13 cellular contexts compared by ENCODE assay signal in genomic region chr5:72325566-72326297, GRCh38. TPM values are rescaled to one million over a fixed set of nuclear protein-coding genes. Genes with fewer than 3 reads are reported as not detected.
DNase-seq lines count a peak whose midpoint lies in the region; ATAC-seq and TF ChIP-seq lines count a peak whose summit lies in the region.
"Had no signal": no experiment of that assay in that cellular context is flagged by ENCODE, and none has a peak within 500 bp of the region (broad histone marks: within the 10 kb centered on the region; RNA-seq: fewer than 3 reads in every experiment).

No MANE protein-coding gene starts in this region.

- CTCF ChIA-PET in AG04449 (lab: Yijun Ruan, JAX), result interaction anchor here (1.0 to 2.2 kb wide), 3 partner anchors 17 to 198 kb away, joined by 3 to 11 read pairs (median 8); no protein-coding TSS in a partner anchor

- TF ChIP-seq CTCF in AG04449 (IDR thresholded peaks at IDR 0.05; ENCODE audit: insufficient read depth, low read length, missing control alignments) (no peak), brain (conservative IDR thresholded peaks at IDR 0.05) (no peak)

- ATAC-seq in effector memory CD8-positive, alpha-beta T cell (replicated peaks), result no peak
- no peak for ATAC-seq in GM21381 (IDR thresholded peaks at IDR 0.05; ENCODE audit: unreplicated experiment)
- ATAC-seq: WTC11 had no signal

- H3K4me3 Mint-ChIP-seq in brain, result peak overlapping the region in 3 of 5 experiments; percentile 38 to 53 (median 51)
- no peak overlapping the region for H3K4me3 Mint-ChIP-seq in effector memory CD8-positive, alpha-beta T cell
- H3K4me3 Mint-ChIP-seq: WTC11 had no signal

- DNase-seq in AG04449 (ENCODE audit: low read depth, low spot score), result no peak
- DNase-seq in HT1080 (ENCODE audit: low read depth), result peak; percentile 90
- DNase-seq in hepatic stellate cell (ENCODE audit: low spot score), result peak; percentile 9
- DNase-seq in effector memory CD8-positive, alpha-beta T cell, result no peak
- DNase-seq in SHP77 treated with DMSO at 0.1 percent for 48 hours (lab: John Stamatoyannopoulos, UW), result no peak
- DNase-seq in epidermal melanocyte (ENCODE audit: insufficient read length, low spot score), result no peak
- DNase-seq: NCI-H1417 treated with DMSO at 0.1 percent for 48 hours, NCI-H748 treated with DMSO at 0.1 percent for 48 hours, SHP77 had no signal

- H3K36me3 Mint-ChIP-seq in brain, result peaks cover 60% of the 10 kb centered on the region
- H3K36me3 Mint-ChIP-seq in effector memory CD8-positive, alpha-beta T cell (ENCODE audit: insufficient read depth), result peaks cover 38% of the 10 kb centered on the region

- H3K9me3 Mint-ChIP-seq in brain, result no peaks in the 10 kb centered on the region
- no peaks in the 10 kb centered on the region for H3K9me3 Mint-ChIP-seq in effector memory CD8-positive, alpha-beta T cell

- H3K4me1 Mint-ChIP-seq in brain, result peaks cover 50% of the 10 kb centered on the region
- peaks cover 0 to 6% of the 10 kb centered on the region in 2 donors for H3K4me1 Mint-ChIP-seq in effector memory CD8-positive, alpha-beta T cell (ENCODE audit: low read depth in 2 of 2)

- POLR2A ChIA-PET in AG04449 (lab: Yijun Ruan, JAX), result no interaction called here

- no peaks in the 10 kb centered on the region for H3K27me3 Mint-ChIP-seq in brain
- no peaks in the 10 kb centered on the region for H3K27me3 Mint-ChIP-seq in effector memory CD8-positive, alpha-beta T cell

- H3K4me3 ChIP-seq in AG04449 (ENCODE audit: low read depth, low read length), result peak overlapping the region; percentile 12
- H3K4me3 ChIP-seq: BLaER1 had no signal

- H3K27ac Mint-ChIP-seq in brain, result peak overlapping the region in 4 of 5 experiments; percentile 83 to 97 (median 92)
- no peak overlapping the region for H3K27ac Mint-ChIP-seq in effector memory CD8-positive, alpha-beta T cell
- H3K27ac Mint-ChIP-seq: WTC11 had no signal

RNA-seq across cellular contexts. Expression of gene PTCD2, which starts 5.6 kb away (rescaled TPM):
- 13.4 and 15.6 TPM in 2 replicates for total RNA-seq in HT1080 (2014; rRNA removed; shearing (Covaris generic))
- polyA plus RNA-seq in HT1080 (2015; cell fraction: cytosol; rRNA removed), result 15.2 and 16.5 TPM in 2 replicates
- 27.3 and 32.2 TPM in 2 replicates for polyA plus RNA-seq in HT1080 (2015; cell fraction: nucleus; rRNA removed)
- 2.1 TPM for polyA plus RNA-seq in brain (ENCODE audit: insufficient read depth, low read depth, low replicate concordance)

RNA-seq across cellular contexts. Expression of gene MRPS27, which starts 5.7 kb away (rescaled TPM):
- total RNA-seq in HT1080 (2014; rRNA removed; shearing (Covaris generic)), result 130 and 131 TPM in 2 replicates
- 105 and 120 TPM in 2 replicates for polyA plus RNA-seq in HT1080 (2015; cell fraction: cytosol; rRNA removed)
- 93.3 and 98.1 TPM in 2 replicates for polyA plus RNA-seq in HT1080 (2015; cell fraction: nucleus; rRNA removed)
- 33.5 TPM for polyA plus RNA-seq in brain (ENCODE audit: insufficient read depth, low read depth, low replicate concordance)

Comparison
In these comparisons a context has a peak if more than half of its experiments do, and no peak if none do; other contexts are left out.
1. DNase-seq: peak in HT1080 (single experiment) and hepatic stellate cell (single experiment); none in AG04449 (single experiment), effector memory CD8-positive, alpha-beta T cell (0 of 3), SHP77 treated with DMSO at 0.1 percent for 48 hours (single experiment) and epidermal melanocyte (single experiment).
2. H3K27ac Mint-ChIP-seq: peak in brain (4 of 5); none in effector memory CD8-positive, alpha-beta T cell (0 of 2).
3. H3K4me3 Mint-ChIP-seq: peak in brain (3 of 5); none in effector memory CD8-positive, alpha-beta T cell (0 of 2).